In genomic region chr16:67674851-67675578, GRCh38 we compare ENCODE assay signal across 2 cellular contexts.
TF ChIP-seq lines count a peak whose summit lies in the region.

No MANE protein-coding gene starts in this region.

TF ChIP-seq in K562, 482 proteins besides CTCF, POLR2A, EP300 and RAD21:
- 0 out of 2 replicates have a peak, but pooled peaks have one; percentile 15 for TF ChIP-seq ZC3H4 (CRISPR knock-in tag; IDR thresholded peaks at IDR 0.05; ENCODE audit: borderline replicate concordance)
- TF ChIP-seq NFE2L1 (tag; IDR thresholded peaks at IDR 0.05; ENCODE audit: borderline replicate concordance, low read depth), result no peak

TF ChIP-seq in liver, 16 proteins besides CTCF, POLR2A, EP300 and RAD21:
- TF ChIP-seq YY1 (IDR thresholded peaks at IDR 0.05), result no peak
- no peak for TF ChIP-seq ATF3 (IDR thresholded peaks at IDR 0.05)
- TF ChIP-seq HNF4G (IDR thresholded peaks at IDR 0.05), result no peak
- no peak for TF ChIP-seq MAX (IDR thresholded peaks at IDR 0.05)
- TF ChIP-seq NR2F2 (IDR thresholded peaks at IDR 0.05), result no peak
- TF ChIP-seq ZBTB33 (IDR thresholded peaks at IDR 0.05), result no peak
- no peak for TF ChIP-seq EGR1 (IDR thresholded peaks at IDR 0.05; ENCODE audit: low read depth in 2 of 2)
- peak in 1 of 2 donors; percentile 39 for TF ChIP-seq HNF4A (conservative IDR thresholded peaks at IDR 0.05)
- peak in 1 of 2 donors; percentile 34 for TF ChIP-seq RXRA (IDR thresholded peaks at IDR 0.05)
- TF ChIP-seq JUND (IDR thresholded peaks at IDR 0.05), result no peak
- TF ChIP-seq TAF1 (conservative IDR thresholded peaks at IDR 0.05), result no peak
